8 cellular contexts compared by ENCODE assay signal in genomic region chr7:6482743-6483119, GRCh38. TPM values are rescaled to one million over a fixed set of nuclear protein-coding genes. Genes with fewer than 3 reads are reported as not detected.
DNase-seq lines count a peak whose midpoint lies in the region; ATAC-seq, FAIRE-seq and TF ChIP-seq lines count a peak whose summit lies in the region.

No MANE protein-coding gene starts in this region.

- H3K9me2 ChIP-seq in PC-9 (ENCODE audit: insufficient read depth) = no peaks in the 10 kb centered on the region

- H3K4me3 ChIP-seq in PC-9 = peak overlapping the region; percentile 99
- peak overlapping the region; percentile 78 for H3K4me3 ChIP-seq in epithelial cell of proximal tubule (ENCODE audit: low read depth, low read length)
- peak overlapping the region; percentile 72 to 99 (median 94) for H3K4me3 ChIP-seq in pancreas

- H3K9me3 ChIP-seq in ES-I3 (ENCODE audit: control insufficient read depth, insufficient read depth, low read length) (no peaks in the 10 kb centered on the region), PC-9 (ENCODE audit: insufficient read depth, low read depth) (no peaks in the 10 kb centered on the region), pancreas (no peaks in the 10 kb centered on the region)

- H2AFZ ChIP-seq in PC-9 = peak overlapping the region; percentile 82

- peak; percentile 1 to 8 (median 2) for ATAC-seq in pancreas

- POLR2A ChIA-PET in PC-9 (lab: Charles Lee; ENCODE audit: unreplicated experiment) = interaction anchor here (0.5 to 0.6 kb wide), 2 partner anchors 39 to 485 kb away, joined by 3 to 9 read pairs; no protein-coding TSS in a partner anchor

- H3K36me3 ChIP-seq in ES-I3 (ENCODE audit: insufficient read depth, low read length) (peaks cover 4% of the 10 kb centered on the region; the same call in 1 of the 2 replicates), PC-9 (ENCODE audit: low read depth) (peaks cover 14% of the 10 kb centered on the region), pancreas (no peaks in the 10 kb centered on the region)

- H3F3A ChIP-seq in PC-9 (ENCODE audit: insufficient read depth, low read depth) = peaks cover 18% of the 10 kb centered on the region; the same call in 1 of the 2 replicates

- TF ChIP-seq CTCF in PC-9 (conservative IDR thresholded peaks at IDR 0.05) (no peak), epithelial cell of proximal tubule (conservative IDR thresholded peaks at IDR 0.05; ENCODE audit: low read depth, low read length) (no peak), pancreas (IDR thresholded peaks at IDR 0.05) (no peak)

- BruUV-seq in PC-9 (replicated peaks; lab: Mats Ljungman, UMichigan) = no TSS peak

- FAIRE-seq in pancreas (lab: Jason Lieb, UNC) = no peak

- DNase-seq in PC-9 (no peak), epithelial cell of proximal tubule (ENCODE audit: low read depth) (no peak), pancreas (no peak), NCI-H146 (lab: John Stamatoyannopoulos, UW) (no peak), D341Med (ENCODE audit: low spot score) (no peak), NCI-H82 (lab: John Stamatoyannopoulos, UW) (no peak), NCI-H1105 (lab: John Stamatoyannopoulos, UW) (no peak)

- peaks cover 7% of the 10 kb centered on the region; the same call in 1 of the 2 replicates for H3K4me1 ChIP-seq in ES-I3 (ENCODE audit: insufficient read depth, low read length)
- peaks cover 38% of the 10 kb centered on the region for H3K4me1 ChIP-seq in PC-9 (replicated peaks; ENCODE audit: insufficient read depth)
- peaks cover 8 to 15% (median 8%) of the 10 kb centered on the region in 3 donors for H3K4me1 ChIP-seq in pancreas

- CTCF ChIA-PET in PC-9 (lab: Charles Lee) = no interaction called here

- peak overlapping the region; percentile 69 for H3K27ac ChIP-seq in PC-9
- peak overlapping the region; percentile 87 to 93 (median 90) for H3K27ac ChIP-seq in pancreas

- peaks cover 62% of the 10 kb centered on the region for H3K79me2 ChIP-seq in PC-9 (ENCODE audit: low read depth)

- peak overlapping the region; percentile 89 for H3K4me2 ChIP-seq in PC-9

- WGBS in pancreas, 2 donors = 10 to 13% methylated on average over 6 of the region's 6 CpGs

- intact Hi-C loops in PC-9 (cut with micrococcal nuclease; ENCODE audit: unreplicated experiment) (no loop called here), pancreas (cut with DNase I) (no loop called here)

- H3K9ac ChIP-seq in ES-I3 (ENCODE audit: low read depth, low read length) = peak overlapping the region; percentile 98

- peaks cover 53% of the 10 kb centered on the region for H4K20me1 ChIP-seq in PC-9 (ENCODE audit: insufficient read depth)

- H3K27me3 ChIP-seq in PC-9 (ENCODE audit: insufficient read depth, low read depth) = no peaks in the 10 kb centered on the region
- H3K27me3 ChIP-seq in pancreas = no peaks in the 10 kb centered on the region

RNA-seq across cellular contexts. Expression of gene KDELR2, which starts 1.2 kb away (rescaled TPM):
- total RNA-seq in PC-9 (2021) = 134 and 217 TPM in 2 replicates
- 78.1 and 113 TPM in 2 replicates for total RNA-seq in epithelial cell of proximal tubule
- total RNA-seq in pancreas = 10 to 100 TPM; 54.2 to 97.0 (median 82.5) TPM
- polyA plus RNA-seq in pancreas = 10 to 100 TPM; 47.2 to 63.4 TPM

RNA-seq across cellular contexts. Expression of gene DAGLB, which starts 35.0 kb away (rescaled TPM):
- 46.7 and 56.4 TPM in 2 replicates for total RNA-seq in PC-9 (2021)
- total RNA-seq in epithelial cell of proximal tubule = 7.3 and 10.9 TPM in 2 replicates
- 10 to 100 TPM in 3 of 6 donors, 1 to 10 TPM in 3; 7.8 to 15.3 (median 9.9) TPM for total RNA-seq in pancreas
- 10 to 100 TPM in 1 of 2 donors, 1 to 10 TPM in 1; 10.0 to 16.7 TPM for polyA plus RNA-seq in pancreas
